In genomic region chr17:1753767-1754429, GRCh38 we compare ENCODE assay signal across 20 cellular contexts. TPM values are rescaled to one million over a fixed set of nuclear protein-coding genes. Genes with fewer than 3 reads are reported as not detected.
DNase-seq lines count a peak whose midpoint lies in the region; ATAC-seq, FAIRE-seq and TF ChIP-seq lines count a peak whose summit lies in the region.
"Had no signal": no experiment of that assay in that cellular context is flagged by ENCODE, and none has a peak within 500 bp of the region (broad histone marks: within the 10 kb centered on the region; RNA-seq: fewer than 3 reads in every experiment).

No MANE protein-coding gene starts in this region.

- H3K9me3 ChIP-seq in HEK293 (ENCODE audit: control insufficient read depth, insufficient read depth, low read depth, low read length) (no peaks in the 10 kb centered on the region), mammary epithelial cell (replicated peaks; ENCODE audit: insufficient read depth, low read length) (no peaks in the 10 kb centered on the region), HepG2 (ENCODE audit: low read length) (no peaks in the 10 kb centered on the region), testis (no peaks in the 10 kb centered on the region)
- H3K9me3 ChIP-seq: BLaER1 had no signal

- H3K4me2 ChIP-seq in mammary epithelial cell (ENCODE audit: insufficient read depth, low read depth, low read length) (peak overlapping the region; percentile 47), HepG2 (ENCODE audit: low read depth, low read length) (no peak overlapping the region; the same call in 1 of the 2 replicates)
- H3K4me2 ChIP-seq: BLaER1 had no signal

- in situ Hi-C loops in mammary epithelial cell (cut with MboI; ENCODE audit: low sequenced_read_pairs in 2 of 2) (no loop called here), HepG2 (cut with HindIII; ENCODE audit: extremely low pct_ligation_motif_present, low pct_unique_long_range_greater_than_20kb) (no loop called here)

- TF ChIP-seq RAD21 in HepG2 (CRISPR knock-in tag; IDR thresholded peaks at IDR 0.05), result no peak

- no peaks in the 10 kb centered on the region for H4K20me1 ChIP-seq in mammary epithelial cell (ENCODE audit: insufficient read depth, low read length)
- peaks cover 14% of the 10 kb centered on the region; the same call in 1 of the 2 replicates for H4K20me1 ChIP-seq in HepG2 (ENCODE audit: insufficient read depth, low read length)
- H4K20me1 ChIP-seq: BLaER1 had no signal

- TF ChIP-seq CTCF in HEK293 (tag by site-specific recombination; IDR thresholded peaks at IDR 0.05) (no peak), mammary epithelial cell (conservative IDR thresholded peaks at IDR 0.05 in 1 of 2, IDR thresholded peaks at IDR 0.05 in 1 of 2; ENCODE audit: extremely low read depth in 1 of 2, insufficient read depth in 1 of 2, low read depth in 1 of 2, low read length in 2 of 2) (no peak), HepG2 (CRISPR knock-in tag; IDR thresholded peaks at IDR 0.05) (no peak), testis (IDR thresholded peaks at IDR 0.05) (no peak)

- WGBS in mammary epithelial cell (ENCODE audit: low coverage, missing lambda C conversion rate), result 55% methylated on average over 14 of the region's 23 CpGs
- WGBS in HepG2 (ENCODE audit: low lambda C conversion rate), result 91% methylated on average over 19 of the region's 23 CpGs
- WGBS in testis, 2 donors, result 81 to 86% methylated on average over 18 to 23 of the region's 23 CpGs

- POLR2A ChIA-PET in HEK293 (lab: Yijun Ruan, JAX) (interaction anchor here (1.4 kb wide), 2 partner anchors 17 to 37 kb away, joined by 4 to 6 read pairs; no protein-coding TSS in a partner anchor), HepG2 (lab: Yijun Ruan, JAX) (interaction anchor here (0.6 to 16.4 kb wide), 7 partner anchors 9 to 33 kb away, joined by 3 to 299 read pairs (median 92); partner anchors contain the start of genes SERPINF1, SERPINF2 and WDR81)

- H3K27me3 ChIP-seq in mammary epithelial cell (ENCODE audit: insufficient read depth, low read length), result no peaks in the 10 kb centered on the region
- H3K27me3 ChIP-seq in HepG2 (ENCODE audit: control insufficient read depth in 1 of 2, insufficient read depth in 2 of 2, low read length in 2 of 2), result no peaks in the 10 kb centered on the region
- no peaks in the 10 kb centered on the region for H3K27me3 ChIP-seq in testis

- H3K4me3 ChIP-seq in HEK293 (ENCODE audit: low read depth, low read length) (no peak overlapping the region), mammary epithelial cell (replicated peaks in 1 of 3; ENCODE audit: insufficient read depth in 1 of 3, low read depth in 2 of 3, low read length in 3 of 3) (no peak overlapping the region), HepG2 (replicated peaks in 1 of 3; ENCODE audit: insufficient read depth in 1 of 3, low read depth in 2 of 3, low read length in 3 of 3) (no peak overlapping the region), testis (no peak overlapping the region)
- H3K4me3 ChIP-seq: BLaER1 had no signal

- TF ChIP-seq EP300 in HepG2 (IDR thresholded peaks at IDR 0.05; ENCODE audit: low read depth in 2 of 2, low read length in 2 of 2) (no peak), HepG2 (CRISPR knock-in tag; IDR thresholded peaks at IDR 0.05; ENCODE audit: borderline replicate concordance) (no peak)

- H3K27ac ChIP-seq in HEK293 (ENCODE audit: extremely low read depth, low read depth, low read length) (no peak overlapping the region), mammary epithelial cell (ENCODE audit: insufficient read depth, low read depth, low read length) (no peak overlapping the region), HepG2 (ENCODE audit: extremely low read length, insufficient read depth, low read length) (peak overlapping the region; percentile 30), testis (peak overlapping the region; percentile 74 to 76)

- H3K79me2 ChIP-seq in mammary epithelial cell (ENCODE audit: insufficient read depth, low read length), result peaks cover 5% of the 10 kb centered on the region
- no peaks in the 10 kb centered on the region for H3K79me2 ChIP-seq in HepG2 (ENCODE audit: insufficient read depth, low read length)

- BruUV-seq in mammary epithelial cell (replicated peaks; lab: Mats Ljungman, UMichigan) (no TSS peak), HepG2 (replicated peaks; lab: Mats Ljungman, UMichigan) (no TSS peak)

- no peaks in the 10 kb centered on the region for H3K4me1 ChIP-seq in HEK293 (ENCODE audit: control insufficient read depth, insufficient read depth, low read length)
- H3K4me1 ChIP-seq in mammary epithelial cell (ENCODE audit: insufficient read depth, low read length), result peaks cover 29% of the 10 kb centered on the region
- H3K4me1 ChIP-seq in HepG2 (ENCODE audit: insufficient read depth, low read length), result peaks cover 49% of the 10 kb centered on the region
- H3K4me1 ChIP-seq in testis, result peaks cover 25% of the 10 kb centered on the region

- H2AFZ ChIP-seq in mammary epithelial cell (ENCODE audit: low read depth, low read length) (no peak overlapping the region), HepG2 (ENCODE audit: low read length) (no peak overlapping the region)

- no peaks in the 10 kb centered on the region for H3K36me3 ChIP-seq in HEK293 (ENCODE audit: control insufficient read depth in 2 of 2, insufficient read depth in 1 of 2, low read length in 2 of 2)
- H3K36me3 ChIP-seq in mammary epithelial cell (ENCODE audit: insufficient read depth, low read length), result no peaks in the 10 kb centered on the region
- peaks cover 3 to 13% of the 10 kb centered on the region in 2 experiments; a peak in 3 of 5 replicates for H3K36me3 ChIP-seq in HepG2 (replicated peaks in 1 of 2; ENCODE audit: control insufficient read depth in 1 of 2, insufficient read depth in 2 of 2, low read length in 2 of 2)
- no peaks in the 10 kb centered on the region for H3K36me3 ChIP-seq in testis (ENCODE audit: low read depth, missing control alignments)
- H3K36me3 ChIP-seq: BLaER1 had no signal

- no peak for FAIRE-seq in HepG2 (lab: Jason Lieb, UNC)

- DNase-seq in mammary epithelial cell (no peak), HepG2 (ENCODE audit: low spot score) (no peak), testis (no peak), COR-L47 (lab: John Stamatoyannopoulos, UW) (no peak), middle frontal gyrus (ENCODE audit: extremely low spot score, low spot score) (no peak)
- DNase-seq: CD8-positive, alpha-beta memory T cell; DMS79 treated with DMSO at 0.1 percent for 48 hours; GOT3; HFFc6; KG1; NCI-H1048; NCI-H1694; NCI-H2107; NCI-H2227 treated with DMSO at 0.1 percent for 48 hours; NCI-H524 treated with DMSO at 0.1 percent for 48 hours; SW 1271 had no signal

- CTCF ChIA-PET in HEK293 (lab: Yijun Ruan, JAX), result interaction anchor here (0.5 kb wide), 1 partner anchor 180 kb away, joined by 3 read pairs; no protein-coding TSS in a partner anchor
- CTCF ChIA-PET in mammary epithelial cell (lab: Charles Lee; ENCODE audit: low non-redundant PET), result no interaction called here
- CTCF ChIA-PET in HepG2 (lab: Yijun Ruan, JAX; ENCODE audit: low intra/inter-chr PET ratio, low total read pairs), result no interaction called here

- intact Hi-C loops in mammary epithelial cell (cut with micrococcal nuclease), result loop anchor here (2.0 kb wide), 1 partner anchor 13 kb away; no protein-coding TSS in a partner anchor
- intact Hi-C loops in HepG2 (cut with micrococcal nuclease; ENCODE audit: unreplicated experiment), result no loop called here
- intact Hi-C loops in testis (cut with DNase I; ENCODE audit: low total_unique reads), result no loop called here

- TF ChIP-seq POLR2A in HepG2 (IDR thresholded peaks at IDR 0.05; ENCODE audit: insufficient read depth in 1 of 2, low read depth in 2 of 2, low read length in 2 of 2) (peak in 1 of 2 experiments; percentile 60; a peak in 1 of 4 replicates), testis (IDR thresholded peaks at IDR 0.05) (no peak)

- ATAC-seq in HepG2, result peak; percentile 20
- no peak for ATAC-seq in GM21528 (IDR thresholded peaks at IDR 0.05; ENCODE audit: low FRiP score, unreplicated experiment)

- H3K9ac ChIP-seq in mammary epithelial cell (ENCODE audit: insufficient read depth, low read length), result no peak overlapping the region
- H3K9ac ChIP-seq in HepG2 (ENCODE audit: insufficient read depth, low read depth, low read length), result no peak overlapping the region

- dilution Hi-C loops in mammary epithelial cell (cut with HindIII; ENCODE audit: low sequenced_read_pairs), result no loop called here

RNA-seq across cellular contexts. Expression of gene SERPINF1, which starts 8.0 kb away (rescaled TPM):
- total RNA-seq in mammary epithelial cell (10 to 100 TPM; 10.8 to 89.5 TPM), HepG2 (2016; rRNA removed; fragmentation: Illumina TruSeq; extraction: Trizol) (418 and 853 TPM in 2 replicates), testis (1,000 to 10,000 TPM; 1,211 to 2,317 TPM)
- polyA plus RNA-seq in mammary epithelial cell (85.4 TPM), HepG2 (2011; rRNA removed) (2,101 and 2,733 TPM in 2 replicates), testis (ENCODE audit: insufficient read depth, low read depth, low replicate concordance) (828 TPM)
- 77.9 TPM for polyA minus RNA-seq in mammary epithelial cell
- total RNA-seq in HepG2 (2016; cell fraction: cytosol; rRNA removed; fragmentation: Illumina TruSeq; extraction: Trizol; ENCODE audit: low read depth), result 177 and 189 TPM in 2 replicates
- total RNA-seq in HepG2 (2016; cell fraction: insoluble cytoplasmic fraction; rRNA removed; fragmentation: Illumina TruSeq; extraction: Trizol), result 427 and 844 TPM in 2 replicates
- 209 and 251 TPM in 2 replicates for total RNA-seq in HepG2 (2016; cell fraction: membrane; rRNA removed; fragmentation: Illumina TruSeq; extraction: Trizol)
- total RNA-seq in HepG2 (2016; cell fraction: nucleus; rRNA removed; fragmentation: Illumina TruSeq; extraction: Trizol), result 690 and 808 TPM in 2 replicates
- polyA plus RNA-seq in HepG2 (2011; cell fraction: cytosol; rRNA removed), result 2,219 and 2,408 TPM in 2 replicates
- 1,095 and 1,323 TPM in 2 replicates for polyA plus RNA-seq in HepG2 (2011; cell fraction: nucleus; rRNA removed)
- 624 and 785 TPM in 2 replicates for polyA plus RNA-seq in HepG2 (2012)
- 255 and 290 TPM in 2 replicates for polyA plus RNA-seq in HepG2 (2016; cell fraction: cytosol; fragmentation: Illumina TruSeq; extraction: Trizol; ENCODE audit: low read depth)
- polyA plus RNA-seq in HepG2 (2016; cell fraction: insoluble cytoplasmic fraction; fragmentation: Illumina TruSeq; extraction: Trizol; ENCODE audit: low read depth), result 625 and 642 TPM in 2 replicates
- 280 and 299 TPM in 2 replicates for polyA plus RNA-seq in HepG2 (2016; cell fraction: membrane; fragmentation: Illumina TruSeq; extraction: Trizol; ENCODE audit: low read depth)
- polyA plus RNA-seq in HepG2 (2016; cell fraction: nucleus; fragmentation: Illumina TruSeq; extraction: Trizol; ENCODE audit: insufficient read depth, low read depth), result 1,428 and 1,667 TPM in 2 replicates
- polyA minus RNA-seq in HepG2 (2011; rRNA and poly(A)+ RNA removed; ENCODE audit: low replicate concordance), result 1.4 and 887 TPM in 2 replicates
- polyA minus RNA-seq in HepG2 (2011; cell fraction: cytosol; rRNA and poly(A)+ RNA removed), result 345 and 528 TPM in 2 replicates
- polyA minus RNA-seq in HepG2 (2011; cell fraction: nucleus; rRNA and poly(A)+ RNA removed), result 167 and 268 TPM in 2 replicates
- total RNA-seq: M059J had no signal

RNA-seq across cellular contexts. Expression of gene SERPINF2, which starts 11.2 kb away (rescaled TPM):
- total RNA-seq in mammary epithelial cell (1 to 10 TPM; 5.7 to 7.3 TPM), HepG2 (2016; rRNA removed; fragmentation: Illumina TruSeq; extraction: Trizol) (123 and 309 TPM in 2 replicates), testis (10 to 100 TPM; 31.7 to 41.9 TPM)
- polyA plus RNA-seq in mammary epithelial cell (10.1 TPM), HepG2 (2011; rRNA removed) (548 and 871 TPM in 2 replicates), testis (ENCODE audit: insufficient read depth, low read depth, low replicate concordance) (15.3 TPM)
- 3.7 TPM for polyA minus RNA-seq in mammary epithelial cell
- total RNA-seq in HepG2 (2016; cell fraction: cytosol; rRNA removed; fragmentation: Illumina TruSeq; extraction: Trizol; ENCODE audit: low read depth), result 43.1 and 45.3 TPM in 2 replicates
- 113 and 316 TPM in 2 replicates for total RNA-seq in HepG2 (2016; cell fraction: insoluble cytoplasmic fraction; rRNA removed; fragmentation: Illumina TruSeq; extraction: Trizol)
- 90.4 and 105 TPM in 2 replicates for total RNA-seq in HepG2 (2016; cell fraction: membrane; rRNA removed; fragmentation: Illumina TruSeq; extraction: Trizol)
- total RNA-seq in HepG2 (2016; cell fraction: nucleus; rRNA removed; fragmentation: Illumina TruSeq; extraction: Trizol), result 243 and 286 TPM in 2 replicates
- 573 and 676 TPM in 2 replicates for polyA plus RNA-seq in HepG2 (2011; cell fraction: cytosol; rRNA removed)
- 1,260 and 1,369 TPM in 2 replicates for polyA plus RNA-seq in HepG2 (2011; cell fraction: nucleus; rRNA removed)
- 401 and 511 TPM in 2 replicates for polyA plus RNA-seq in HepG2 (2012)
- 58.6 and 61.9 TPM in 2 replicates for polyA plus RNA-seq in HepG2 (2016; cell fraction: cytosol; fragmentation: Illumina TruSeq; extraction: Trizol; ENCODE audit: low read depth)
- 142 and 163 TPM in 2 replicates for polyA plus RNA-seq in HepG2 (2016; cell fraction: insoluble cytoplasmic fraction; fragmentation: Illumina TruSeq; extraction: Trizol; ENCODE audit: low read depth)
- polyA plus RNA-seq in HepG2 (2016; cell fraction: membrane; fragmentation: Illumina TruSeq; extraction: Trizol; ENCODE audit: low read depth), result 96.0 and 97.4 TPM in 2 replicates
- 572 and 581 TPM in 2 replicates for polyA plus RNA-seq in HepG2 (2016; cell fraction: nucleus; fragmentation: Illumina TruSeq; extraction: Trizol; ENCODE audit: insufficient read depth, low read depth)
- polyA minus RNA-seq in HepG2 (2011; rRNA and poly(A)+ RNA removed; ENCODE audit: low replicate concordance), result 1.3 and 600 TPM in 2 replicates
- 283 and 408 TPM in 2 replicates for polyA minus RNA-seq in HepG2 (2011; cell fraction: cytosol; rRNA and poly(A)+ RNA removed)
- polyA minus RNA-seq in HepG2 (2011; cell fraction: nucleus; rRNA and poly(A)+ RNA removed), result 211 and 291 TPM in 2 replicates
- total RNA-seq: HFFc6 had no signal
- polyA plus RNA-seq: CD8-positive, alpha-beta memory T cell had no signal

RNA-seq across cellular contexts. Expression of gene WDR81, which starts 29.4 kb away (rescaled TPM):
- total RNA-seq in mammary epithelial cell, result 10 to 100 TPM; 17.8 to 35.5 TPM
- 10.2 TPM for polyA plus RNA-seq in mammary epithelial cell
- polyA minus RNA-seq in mammary epithelial cell, result 8.5 TPM
- 12.5 and 16.7 TPM in 2 replicates for total RNA-seq in HepG2 (2016; rRNA removed; fragmentation: Illumina TruSeq; extraction: Trizol)
- 3.6 and 3.9 TPM in 2 replicates for total RNA-seq in HepG2 (2016; cell fraction: cytosol; rRNA removed; fragmentation: Illumina TruSeq; extraction: Trizol; ENCODE audit: low read depth)
- 9.9 and 18.3 TPM in 2 replicates for total RNA-seq in HepG2 (2016; cell fraction: insoluble cytoplasmic fraction; rRNA removed; fragmentation: Illumina TruSeq; extraction: Trizol)
- total RNA-seq in HepG2 (2016; cell fraction: membrane; rRNA removed; fragmentation: Illumina TruSeq; extraction: Trizol), result 5.3 and 6.1 TPM in 2 replicates
- 16.0 and 19.6 TPM in 2 replicates for total RNA-seq in HepG2 (2016; cell fraction: nucleus; rRNA removed; fragmentation: Illumina TruSeq; extraction: Trizol)
- 9.1 and 15.1 TPM in 2 replicates for polyA plus RNA-seq in HepG2 (2011; rRNA removed)
- polyA plus RNA-seq in HepG2 (2011; cell fraction: cytosol; rRNA removed), result 6.4 and 10.5 TPM in 2 replicates
- 60.8 and 75.3 TPM in 2 replicates for polyA plus RNA-seq in HepG2 (2011; cell fraction: nucleus; rRNA removed)
- polyA plus RNA-seq in HepG2 (2012), result 8.5 and 12.5 TPM in 2 replicates
- polyA plus RNA-seq in HepG2 (2016; cell fraction: cytosol; fragmentation: Illumina TruSeq; extraction: Trizol; ENCODE audit: low read depth), result 1.8 and 2.2 TPM in 2 replicates
- polyA plus RNA-seq in HepG2 (2016; cell fraction: insoluble cytoplasmic fraction; fragmentation: Illumina TruSeq; extraction: Trizol; ENCODE audit: low read depth), result 10.4 and 13.7 TPM in 2 replicates
- 3.1 and 3.3 TPM in 2 replicates for polyA plus RNA-seq in HepG2 (2016; cell fraction: membrane; fragmentation: Illumina TruSeq; extraction: Trizol; ENCODE audit: low read depth)
- 42.6 and 43.3 TPM in 2 replicates for polyA plus RNA-seq in HepG2 (2016; cell fraction: nucleus; fragmentation: Illumina TruSeq; extraction: Trizol; ENCODE audit: insufficient read depth, low read depth)
- 15.7 and 46.8 TPM in 2 replicates for polyA minus RNA-seq in HepG2 (2011; rRNA and poly(A)+ RNA removed; ENCODE audit: low replicate concordance)
- polyA minus RNA-seq in HepG2 (2011; cell fraction: cytosol; rRNA and poly(A)+ RNA removed), result 13.4 and 15.0 TPM in 2 replicates
- 18.0 and 22.3 TPM in 2 replicates for polyA minus RNA-seq in HepG2 (2011; cell fraction: nucleus; rRNA and poly(A)+ RNA removed)
- 10 to 100 TPM; 58.4 to 71.4 TPM for total RNA-seq in testis
- 16.9 TPM for polyA plus RNA-seq in testis (ENCODE audit: insufficient read depth, low read depth, low replicate concordance)

RNA-seq across cellular contexts. Expression of gene TLCD2, which starts 43.7 kb away (rescaled TPM):
- total RNA-seq in mammary epithelial cell (1 to 10 TPM; 2.2 to 5.7 TPM), HepG2 (2016; rRNA removed; fragmentation: Illumina TruSeq; extraction: Trizol) (0.84 and 1.1 TPM in 2 replicates), testis (1 to 10 TPM; 1.2 to 2.0 TPM)
- polyA plus RNA-seq in mammary epithelial cell (0.87 TPM), HepG2 (2011; rRNA removed) (0.90 and 1.2 TPM in 2 replicates), testis (ENCODE audit: insufficient read depth, low read depth, low replicate concordance) (1.1 TPM)
- 4.4 TPM for polyA minus RNA-seq in mammary epithelial cell
- total RNA-seq in HepG2 (2016; cell fraction: cytosol; rRNA removed; fragmentation: Illumina TruSeq; extraction: Trizol; ENCODE audit: low read depth), result 0.26 and 0.40 TPM in 2 replicates
- 0.92 and 1.3 TPM in 2 replicates for total RNA-seq in HepG2 (2016; cell fraction: insoluble cytoplasmic fraction; rRNA removed; fragmentation: Illumina TruSeq; extraction: Trizol)
- 0.86 and 1.1 TPM in 2 replicates for total RNA-seq in HepG2 (2016; cell fraction: membrane; rRNA removed; fragmentation: Illumina TruSeq; extraction: Trizol)
- 0.84 and 0.94 TPM in 2 replicates for total RNA-seq in HepG2 (2016; cell fraction: nucleus; rRNA removed; fragmentation: Illumina TruSeq; extraction: Trizol)
- 0.56 and 0.73 TPM in 2 replicates for polyA plus RNA-seq in HepG2 (2011; cell fraction: cytosol; rRNA removed)
- polyA plus RNA-seq in HepG2 (2011; cell fraction: nucleus; rRNA removed), result 0.92 and 1.4 TPM in 2 replicates
- polyA plus RNA-seq in HepG2 (2012), result 0.78 and 1.3 TPM in 2 replicates
- polyA plus RNA-seq in HepG2 (2016; cell fraction: cytosol; fragmentation: Illumina TruSeq; extraction: Trizol; ENCODE audit: low read depth), result 0.23 and 0.25 TPM in 2 replicates
- 0.71 and 0.74 TPM in 2 replicates for polyA plus RNA-seq in HepG2 (2016; cell fraction: insoluble cytoplasmic fraction; fragmentation: Illumina TruSeq; extraction: Trizol; ENCODE audit: low read depth)
- 0.47 and 0.49 TPM in 2 replicates for polyA plus RNA-seq in HepG2 (2016; cell fraction: membrane; fragmentation: Illumina TruSeq; extraction: Trizol; ENCODE audit: low read depth)
- 1.4 and 1.5 TPM in 2 replicates for polyA plus RNA-seq in HepG2 (2016; cell fraction: nucleus; fragmentation: Illumina TruSeq; extraction: Trizol; ENCODE audit: insufficient read depth, low read depth)
- polyA minus RNA-seq in HepG2 (2011; rRNA and poly(A)+ RNA removed; ENCODE audit: low replicate concordance), result 1.6 and 2.6 TPM in 2 replicates
- 0.53 and 1.3 TPM in 2 replicates for polyA minus RNA-seq in HepG2 (2011; cell fraction: cytosol; rRNA and poly(A)+ RNA removed)
- polyA minus RNA-seq in HepG2 (2011; cell fraction: nucleus; rRNA and poly(A)+ RNA removed), result 1.3 and 1.6 TPM in 2 replicates

Comparison
In these comparisons a context has a peak if more than half of its experiments do, and no peak if none do; other contexts are left out.
1. H3K27ac ChIP-seq: peak in HepG2 (single experiment) and testis (2 of 2); none in HEK293 (single experiment) and mammary epithelial cell (single experiment).
2. Of the 63 proteins assayed by ChIP-seq in both HepG2 and HEK293: peak only in HepG2: ZNF501 and ZNF768; only in HEK293: ZNF580; in both: none; in neither: 60.